In the genomic region with DNA sequence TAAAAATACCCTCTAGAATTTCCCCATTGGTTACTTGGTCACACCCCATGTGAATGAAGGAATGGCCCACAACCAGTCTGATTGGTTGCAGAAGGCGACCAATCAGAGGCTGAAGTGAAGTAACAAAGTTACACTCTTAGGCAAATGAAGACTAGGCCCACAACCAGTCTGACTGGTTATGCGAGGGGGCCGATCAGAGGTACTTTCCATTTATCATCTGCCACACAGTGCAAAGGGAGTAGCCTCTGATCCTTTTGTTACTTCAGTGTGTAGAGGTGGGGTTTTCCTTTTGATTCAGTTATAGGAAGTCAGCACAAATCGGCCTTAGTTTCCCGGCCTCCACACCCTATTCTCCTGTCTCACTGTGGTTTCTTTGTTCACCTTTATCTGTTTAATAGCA, we compare ENCODE assay signal across 9 cellular contexts.
DNase-seq lines count a peak whose midpoint lies in the region; ATAC-seq and TF ChIP-seq lines count a peak whose summit lies in the region.
"Had no signal": no experiment of that assay in that cellular context is flagged by ENCODE, and none has a peak within 500 bp of the region (broad histone marks: within the 10 kb centered on the region; RNA-seq: fewer than 3 reads in every experiment).

No MANE protein-coding gene starts in this region.

- H3K27ac ChIP-seq in tibial artery: no peak overlapping the region
- H3K27ac ChIP-seq: cardiac muscle cell had no signal

- H3K27me3 Mint-ChIP-seq in neural crest cell (ENCODE audit: low read depth) (no peaks in the 10 kb centered on the region), nephron progenitor cell (ENCODE audit: low read depth, poor library complexity) (peaks cover 8% of the 10 kb centered on the region)

- H3K4me3 ChIP-seq in GM06990 (replicated peaks; ENCODE audit: low read depth, low read length): no peak overlapping the region
- no peak overlapping the region for H3K4me3 ChIP-seq in tibial artery
- H3K4me3 ChIP-seq: cardiac muscle cell had no signal

- intact Hi-C loops in tibial artery (cut with DNase I; ENCODE audit: low total_unique reads): loop anchor here (10.0 kb wide), 1 partner anchor 204 kb away; no protein-coding TSS in a partner anchor

- H3K9me3 Mint-ChIP-seq in neural crest cell (peaks cover 5% of the 10 kb centered on the region), nephron progenitor cell (no peaks in the 10 kb centered on the region)

- peaks cover 0 to 13% (median 8%) of the 10 kb centered on the region in 4 donors for H3K4me1 ChIP-seq in tibial artery

- H3K4me3 Mint-ChIP-seq in neural crest cell (no peak overlapping the region), nephron progenitor cell (no peak overlapping the region)

- H3K36me3 Mint-ChIP-seq in neural crest cell (ENCODE audit: low read depth) (no peaks in the 10 kb centered on the region), nephron progenitor cell (ENCODE audit: low read depth) (no peaks in the 10 kb centered on the region)

- peak; percentile 41 for DNase-seq in GM06990 (ENCODE audit: extremely low read depth, insufficient read length)
- peak; percentile 50 to 52 for DNase-seq in activated T-cell treated with anti-CD3 and anti-CD28 coated beads, Interleukin-2, amount 50 U/mL, for 48 hours
- no peak for DNase-seq in neural crest cell (ENCODE audit: low read depth, low spot score)
- no peak for DNase-seq in tibial artery
- DNase-seq in activated gamma-delta T cell treated with Interleukin-2 at 50 U/mL for 16 hours: no peak
- no peak for DNase-seq in nephron progenitor cell

- H3K36me3 ChIP-seq in GM06990 (ENCODE audit: control insufficient read depth, insufficient read depth, low read length): no peaks in the 10 kb centered on the region
- no peaks in the 10 kb centered on the region for H3K36me3 ChIP-seq in tibial artery
- H3K36me3 ChIP-seq: cardiac muscle cell had no signal

- no peak for TF ChIP-seq CTCF in GM06990 (IDR thresholded peaks at IDR 0.05; ENCODE audit: insufficient read depth, low read length, poor library complexity, severe bottlenecking)
- TF ChIP-seq CTCF in neural crest cell (conservative IDR thresholded peaks at IDR 0.05): no peak
- no peak for TF ChIP-seq CTCF in tibial artery (IDR thresholded peaks at IDR 0.05)
- TF ChIP-seq CTCF in nephron progenitor cell (IDR thresholded peaks at IDR 0.05): no peak

- H3K27ac Mint-ChIP-seq in neural crest cell (ENCODE audit: unreplicated experiment) (peak overlapping the region; percentile 89), nephron progenitor cell (no peak overlapping the region)

- no peaks in the 10 kb centered on the region for H3K9me3 ChIP-seq in tibial artery

- ATAC-seq in GM19468 (IDR thresholded peaks at IDR 0.05; ENCODE audit: extremely low read depth, unreplicated experiment) (peak; percentile 82), HG03520 (IDR thresholded peaks at IDR 0.05; ENCODE audit: unreplicated experiment) (peak; percentile 87)

- peaks cover 11% of the 10 kb centered on the region for H3K4me1 Mint-ChIP-seq in neural crest cell
- H3K4me1 Mint-ChIP-seq in nephron progenitor cell: peaks cover 8% of the 10 kb centered on the region

- H3K27me3 ChIP-seq in GM06990 (replicated peaks; ENCODE audit: control insufficient read depth, insufficient read depth, low read length) (no peaks in the 10 kb centered on the region), tibial artery (no peaks in the 10 kb centered on the region)

Comparison
In these comparisons a context has a peak if more than half of its experiments do, and no peak if none do; other contexts are left out.
1. DNase-seq: peak in GM06990 (single experiment) and activated T-cell treated with anti-CD3 and anti-CD28 coated beads, Interleukin-2, amount 50 U/mL, for 48 hours (2 of 2); none in neural crest cell (single experiment), tibial artery (0 of 2), activated gamma-delta T cell treated with Interleukin-2 at 50 U/mL for 16 hours (single experiment) and nephron progenitor cell (single experiment).